ENCODE assay signal across 8 cellular contexts in the genomic region with DNA sequence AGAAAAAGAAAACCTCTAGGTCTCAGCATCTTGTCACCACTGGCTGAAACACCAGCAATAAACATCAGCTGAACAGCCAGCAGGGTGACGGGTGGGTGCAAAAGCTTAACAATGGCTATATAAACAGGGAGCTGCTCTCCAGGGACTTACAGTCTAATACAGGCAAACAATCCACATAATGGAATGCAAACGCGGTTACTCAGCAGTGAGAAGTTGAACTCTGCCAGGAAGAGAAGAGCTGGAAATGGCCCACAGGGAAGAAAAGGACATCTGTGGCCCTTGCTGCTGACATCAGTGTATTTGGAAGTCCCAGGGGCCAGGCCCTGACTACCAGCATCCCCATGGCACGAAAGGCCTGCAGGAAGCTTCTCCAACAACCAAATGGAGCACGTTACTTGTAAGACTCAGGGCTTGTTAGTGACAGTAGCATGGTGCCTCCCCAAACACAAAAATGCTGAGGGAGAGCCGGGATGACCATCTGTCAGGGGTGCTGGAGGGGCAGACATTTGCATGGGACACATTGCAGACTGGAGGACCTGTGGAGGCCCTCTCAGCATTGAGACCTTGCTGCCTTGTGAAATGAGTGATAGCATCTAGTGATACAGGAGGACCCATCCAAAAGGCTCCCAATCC. TPM values are rescaled to one million over a fixed set of nuclear protein-coding genes. Genes with fewer than 3 reads are reported as not detected.
A peak's percentile ranks its signal among the peaks of the same experiment; 100 is the strongest.
DNase-seq lines count a peak whose midpoint lies in the region; ATAC-seq and TF ChIP-seq lines count a peak whose summit lies in the region.

No MANE protein-coding gene starts in this region.

- TF ChIP-seq CTCF in fibroblast of villous mesenchyme (IDR thresholded peaks at IDR 0.05; ENCODE audit: insufficient read depth, low read depth, low read length) = no peak

- H3K27ac ChIP-seq in skin epidermis = peak overlapping the region in 20 of 21 experiments; percentile 15 to 94 (median 74)

- CTCF ChIA-PET in activated naive CD4-positive, alpha-beta T cell treated with anti-CD3 and anti-CD28 coated beads for 36 hours (lab: Charles Lee) = interaction anchor here (0.7 to 2.0 kb wide), 4 partner anchors 29 to 126 kb away, joined by 3 to 5 read pairs (median 4); no protein-coding TSS in a partner anchor
- CTCF ChIA-PET in T-cell (lab: Charles Lee) = interaction anchor here in 1 of 2 donors (0.6 to 1.6 kb wide), 5 partner anchors 16 to 114 kb away, joined by 3 to 5 read pairs (median 3); no protein-coding TSS in a partner anchor

- ATAC-seq in activated naive CD4-positive, alpha-beta T cell treated with anti-CD3 and anti-CD28 coated beads, Interleukin-2, amount 50 U/mL, for 72 hours = no peak
- no peak for ATAC-seq in T-cell (replicated peaks in 1 of 4)
- no peak for ATAC-seq in GM21723 (IDR thresholded peaks at IDR 0.05; ENCODE audit: unreplicated experiment)
- ATAC-seq in GM19395 (IDR thresholded peaks at IDR 0.05; ENCODE audit: unreplicated experiment) = no peak
- no peak for ATAC-seq in GM21529 (IDR thresholded peaks at IDR 0.05; ENCODE audit: unreplicated experiment)

- H3K4me3 Mint-ChIP-seq in activated naive CD4-positive, alpha-beta T cell treated with anti-CD3 and anti-CD28 coated beads for 36 hours = peak overlapping the region; percentile 59
- H3K4me3 Mint-ChIP-seq in T-cell = peak overlapping the region; percentile 52 to 95 (median 58)

- peak overlapping the region; percentile 76 for H3K4me3 ChIP-seq in fibroblast of villous mesenchyme (ENCODE audit: low read depth, low read length)
- peak overlapping the region in 4 of 7 experiments; percentile 6 to 23 (median 12) for H3K4me3 ChIP-seq in skin epidermis

- no peaks in the 10 kb centered on the region for H3K9me3 Mint-ChIP-seq in activated naive CD4-positive, alpha-beta T cell treated with anti-CD3 and anti-CD28 coated beads for 36 hours
- no peaks in the 10 kb centered on the region for H3K9me3 Mint-ChIP-seq in activated naive CD4-positive, alpha-beta T cell treated with anti-CD3 and anti-CD28 coated beads, Interleukin-2, amount 50 U/mL, for 72 hours
- H3K9me3 Mint-ChIP-seq in T-cell = no peaks in the 10 kb centered on the region

- H3K36me3 Mint-ChIP-seq in activated naive CD4-positive, alpha-beta T cell treated with anti-CD3 and anti-CD28 coated beads for 36 hours (ENCODE audit: low read depth) = peaks cover 4% of the 10 kb centered on the region
- peaks cover 18 to 19% of the 10 kb centered on the region in 2 donors for H3K36me3 Mint-ChIP-seq in activated naive CD4-positive, alpha-beta T cell treated with anti-CD3 and anti-CD28 coated beads, Interleukin-2, amount 50 U/mL, for 72 hours
- H3K36me3 Mint-ChIP-seq in T-cell = peaks cover 12% of the 10 kb centered on the region

- POLR2A ChIA-PET in T-cell (lab: Charles Lee) = interaction anchor here (0.6 to 1.4 kb wide), 2 partner anchors 49 to 50 kb away, joined by 3 read pairs; no protein-coding TSS in a partner anchor

- DNase-seq in activated naive CD4-positive, alpha-beta T cell treated with anti-CD3 and anti-CD28 coated beads for 36 hours = no peak
- DNase-seq in activated naive CD4-positive, alpha-beta T cell treated with anti-CD3 and anti-CD28 coated beads, Interleukin-2, amount 50 U/mL, for 72 hours (ENCODE audit: low spot score in 2 of 2) = no peak
- peak in 2 of 34 experiments; percentile 3 to 4 for DNase-seq in T-cell
- DNase-seq in fibroblast of villous mesenchyme (ENCODE audit: low read depth) = peak; percentile 83

- intact Hi-C loops in activated naive CD4-positive, alpha-beta T cell treated with anti-CD3 and anti-CD28 coated beads for 36 hours (cut with micrococcal nuclease) = loop anchor here (1.0 to 5.0 kb wide), 10 partner anchors 17 to 865 kb away; a partner anchor contains a TSS

- H3K4me1 Mint-ChIP-seq in activated naive CD4-positive, alpha-beta T cell treated with anti-CD3 and anti-CD28 coated beads for 36 hours (ENCODE audit: low read depth) = peaks cover 68% of the 10 kb centered on the region
- peaks cover 66 to 79% (median 77%) of the 10 kb centered on the region in 3 donors for H3K4me1 Mint-ChIP-seq in T-cell

- H3K27me3 Mint-ChIP-seq in activated naive CD4-positive, alpha-beta T cell treated with anti-CD3 and anti-CD28 coated beads for 36 hours (ENCODE audit: low read depth) = no peaks in the 10 kb centered on the region
- H3K27me3 Mint-ChIP-seq in T-cell = no peaks in the 10 kb centered on the region

- H3K27ac Mint-ChIP-seq in activated naive CD4-positive, alpha-beta T cell treated with anti-CD3 and anti-CD28 coated beads for 36 hours = peak overlapping the region; percentile 83
- H3K27ac Mint-ChIP-seq in activated naive CD4-positive, alpha-beta T cell treated with anti-CD3 and anti-CD28 coated beads, Interleukin-2, amount 50 U/mL, for 72 hours = peak overlapping the region in 1 of 2 donors; percentile 17
- H3K27ac Mint-ChIP-seq in T-cell = peak overlapping the region; percentile 89 to 95

RNA-seq across cellular contexts. Expression of a gene that starts 3.0 kb away (rescaled TPM):
- 1 to 10 TPM; 5.8 TPM for total RNA-seq in activated naive CD4-positive, alpha-beta T cell treated with anti-CD3 and anti-CD28 coated beads for 36 hours
- total RNA-seq in activated naive CD4-positive, alpha-beta T cell treated with anti-CD3 and anti-CD28 coated beads, Interleukin-2, amount 50 U/mL, for 72 hours = 10 to 100 TPM in 1 of 2 donors, 1 to 10 TPM in 1; 9.8 to 13.9 TPM
- 10 to 100 TPM; 22.6 to 27.6 (median 25.6) TPM for total RNA-seq in T-cell
- total RNA-seq in fibroblast of villous mesenchyme = 110 and 199 TPM in 2 replicates
